1 cellular context compared by ENCODE assay signal in the genomic region with DNA sequence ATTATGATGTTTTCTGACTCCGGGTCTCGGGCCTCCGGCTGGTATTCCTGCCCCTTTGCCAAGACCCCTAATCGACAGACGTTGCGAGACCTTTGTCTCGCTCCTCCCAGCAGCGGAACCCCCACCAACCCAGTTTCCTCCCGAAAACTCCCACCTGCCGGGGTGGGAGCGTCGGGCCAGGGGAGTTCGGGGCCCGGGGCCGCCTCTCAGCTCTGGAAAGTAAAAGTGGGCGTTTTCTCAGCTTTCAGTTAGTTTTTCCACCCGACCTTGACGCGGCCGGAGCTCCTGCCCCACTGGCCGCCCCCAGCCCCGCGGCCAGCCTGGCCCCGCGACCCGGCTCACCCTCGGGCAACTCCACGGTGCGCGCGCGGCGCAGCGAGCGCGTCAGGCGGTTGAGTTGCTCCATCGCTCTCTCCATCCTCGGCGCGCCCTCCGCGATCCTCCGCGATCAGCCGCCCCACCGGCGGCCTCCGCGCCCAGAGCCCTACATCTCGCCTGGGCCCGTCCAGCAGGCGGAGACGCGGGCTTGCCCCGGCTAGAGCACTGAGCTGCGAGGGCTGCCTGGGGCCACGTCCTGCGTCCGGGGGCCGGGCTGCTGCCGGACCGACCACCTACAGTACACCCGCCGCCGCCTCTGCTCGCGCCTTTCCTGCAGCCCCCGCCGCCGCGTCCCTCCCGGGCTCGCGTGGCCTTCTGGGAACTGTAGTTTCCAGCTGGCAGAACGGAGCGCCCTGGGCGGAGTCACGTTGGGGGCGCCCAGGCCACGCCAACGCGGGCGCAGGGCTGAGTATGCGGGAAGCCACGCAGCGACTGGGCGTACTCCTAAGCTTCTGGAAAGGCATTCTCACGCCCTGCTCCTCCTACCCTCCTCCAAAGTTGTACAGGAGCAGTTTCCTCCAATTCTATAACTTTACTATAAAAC.
TF ChIP-seq lines count a peak whose summit lies in the region.

A gene with protein sequence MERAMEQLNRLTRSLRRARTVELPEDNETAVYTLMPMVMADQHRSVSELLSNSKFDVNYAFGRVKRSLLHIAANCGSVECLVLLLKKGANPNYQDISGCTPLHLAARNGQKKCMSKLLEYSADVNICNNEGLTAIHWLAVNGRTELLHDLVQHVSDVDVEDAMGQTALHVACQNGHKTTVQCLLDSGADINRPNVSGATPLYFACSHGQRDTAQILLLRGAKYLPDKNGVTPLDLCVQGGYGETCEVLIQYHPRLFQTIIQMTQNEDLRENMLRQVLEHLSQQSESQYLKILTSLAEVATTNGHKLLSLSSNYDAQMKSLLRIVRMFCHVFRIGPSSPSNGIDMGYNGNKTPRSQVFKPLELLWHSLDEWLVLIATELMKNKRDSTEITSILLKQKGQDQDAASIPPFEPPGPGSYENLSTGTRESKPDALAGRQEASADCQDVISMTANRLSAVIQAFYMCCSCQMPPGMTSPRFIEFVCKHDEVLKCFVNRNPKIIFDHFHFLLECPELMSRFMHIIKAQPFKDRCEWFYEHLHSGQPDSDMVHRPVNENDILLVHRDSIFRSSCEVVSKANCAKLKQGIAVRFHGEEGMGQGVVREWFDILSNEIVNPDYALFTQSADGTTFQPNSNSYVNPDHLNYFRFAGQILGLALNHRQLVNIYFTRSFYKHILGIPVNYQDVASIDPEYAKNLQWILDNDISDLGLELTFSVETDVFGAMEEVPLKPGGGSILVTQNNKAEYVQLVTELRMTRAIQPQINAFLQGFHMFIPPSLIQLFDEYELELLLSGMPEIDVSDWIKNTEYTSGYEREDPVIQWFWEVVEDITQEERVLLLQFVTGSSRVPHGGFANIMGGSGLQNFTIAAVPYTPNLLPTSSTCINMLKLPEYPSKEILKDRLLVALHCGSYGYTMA (minus strand): TSS at position 695 of the 922 bp plus-strand sequence. CDS start 277 bp downstream, at position 418.

TF ChIP-seq in Ishikawa, 13 proteins besides CTCF, POLR2A, EP300 and RAD21 (continued from another document):
- TF ChIP-seq ZBTB7A (IDR thresholded peaks at IDR 0.05; ENCODE audit: low read depth) (peak; percentile 68), TEAD4 (IDR thresholded peaks at IDR 0.05) (peak; percentile 11; the same call in 1 of the 2 replicates), YY1 (IDR thresholded peaks at IDR 0.05; ENCODE audit: low read depth) (peak; percentile 65), NFIC (IDR thresholded peaks at IDR 0.05) (no peak), CEBPB (IDR thresholded peaks at IDR 0.05) (no peak; the same call in 1 of the 2 replicates)
- TF ChIP-seq, protein P1, sequence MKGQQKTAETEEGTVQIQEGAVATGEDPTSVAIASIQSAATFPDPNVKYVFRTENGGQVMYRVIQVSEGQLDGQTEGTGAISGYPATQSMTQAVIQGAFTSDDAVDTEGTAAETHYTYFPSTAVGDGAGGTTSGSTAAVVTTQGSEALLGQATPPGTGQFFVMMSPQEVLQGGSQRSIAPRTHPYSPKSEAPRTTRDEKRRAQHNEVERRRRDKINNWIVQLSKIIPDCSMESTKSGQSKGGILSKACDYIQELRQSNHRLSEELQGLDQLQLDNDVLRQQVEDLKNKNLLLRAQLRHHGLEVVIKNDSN (IDR thresholded peaks at IDR 0.05) = peak; percentile 47; the same call in 1 of the 2 replicates
- TF ChIP-seq, protein P2, sequence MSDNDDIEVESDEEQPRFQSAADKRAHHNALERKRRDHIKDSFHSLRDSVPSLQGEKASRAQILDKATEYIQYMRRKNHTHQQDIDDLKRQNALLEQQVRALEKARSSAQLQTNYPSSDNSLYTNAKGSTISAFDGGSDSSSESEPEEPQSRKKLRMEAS (IDR thresholded peaks at IDR 0.05) = peak; percentile 61
